8 cellular contexts compared by ENCODE assay signal in genomic region chr19:21767065-21767800, GRCh38. TPM values are rescaled to one million over a fixed set of nuclear protein-coding genes. Genes with fewer than 3 reads are reported as not detected.
A peak's percentile ranks its signal among the peaks of the same experiment; 100 is the strongest.
DNase-seq lines count a peak whose midpoint lies in the region; ATAC-seq and TF ChIP-seq lines count a peak whose summit lies in the region.

Gene ZNF100, minus strand, starts transcription at chr19:21767579. Its CDS starts 150 bp downstream, at chr19:21767429.

- ATAC-seq in DND-41 (ENCODE audit: insufficient read depth, low read depth) (peak; percentile 97), GM21825 (IDR thresholded peaks at IDR 0.05; ENCODE audit: unreplicated experiment) (peak; percentile 96)
- peak; percentile 98 for ATAC-seq in naive thymus-derived CD4-positive, alpha-beta T cell
- peak; percentile 98 for ATAC-seq in stimulated activated memory B cell treated with anti-CD40 and anti-IgM and Interleukin-4, amounts not matched to agents 10 μg/mL and 1 μg/mL and 100 μg/mL, for 72 hours

- DNase-seq in DND-41 (peak; percentile 96), Karpas-422 (peak; percentile 97), RPMI7951 (ENCODE audit: low read depth) (peak; percentile 92), fibroblast of mammary gland (ENCODE audit: low read depth) (peak; percentile 92)
- DNase-seq in activated T-helper 1 cell treated with anti-CD3 and anti-CD28 coated beads, Interleukin-12 subunit alpha, Interleukin-12 subunit beta, Interleukin-2, Interleukin-4 antibody, amounts not matched to agents 30 ng/mL and 10 ng/mL and 1 ng/mL, durations not matched to agents 14 hours and 24 hours and 36 hours (ENCODE audit: low spot score): peak; percentile 80
- DNase-seq in naive thymus-derived CD4-positive, alpha-beta T cell: peak; percentile 64 to 88 (median 80)

- H3K4me2 ChIP-seq in DND-41 (ENCODE audit: insufficient read depth, low read length): peak within 1 kb of the TSS; percentile 73
- H3K4me2 ChIP-seq in Karpas-422 (ENCODE audit: low read depth, low read length, poor library complexity, severe bottlenecking): peak within 1 kb of the TSS; percentile 81

- H3K4me3 Mint-ChIP-seq in activated T-helper 1 cell treated with anti-CD3 and anti-CD28 coated beads, Interleukin-12 subunit alpha, Interleukin-12 subunit beta, Interleukin-2, Interleukin-4 antibody, amounts not matched to agents 30 ng/mL and 10 ng/mL and 1 ng/mL, durations not matched to agents 14 hours and 24 hours and 36 hours: peak within 1 kb of the TSS; percentile 94
- H3K4me3 Mint-ChIP-seq in naive thymus-derived CD4-positive, alpha-beta T cell: peak within 1 kb of the TSS; percentile 92 to 98 (median 97)
- H3K4me3 Mint-ChIP-seq in stimulated activated memory B cell treated with anti-CD40 and anti-IgM and Interleukin-4, amounts not matched to agents 10 μg/mL and 1 μg/mL and 100 μg/mL, for 72 hours: peak within 1 kb of the TSS; percentile 88

- H4K20me1 ChIP-seq in DND-41 (ENCODE audit: insufficient read depth, low read length) (no peaks in the 10 kb centered on the region), Karpas-422 (ENCODE audit: insufficient read depth, low read depth, low read length) (no peaks in the 10 kb centered on the region)

- H3K27me3 ChIP-seq in DND-41 (ENCODE audit: insufficient read depth, low read length, poor library complexity) (no peaks in the 10 kb centered on the region), Karpas-422 (ENCODE audit: low read length) (no peaks in the 10 kb centered on the region)
- no peaks in the 10 kb centered on the region for H3K27me3 ChIP-seq in naive thymus-derived CD4-positive, alpha-beta T cell (ENCODE audit: control insufficient read depth in 2 of 2, insufficient read depth in 2 of 2, low read length in 2 of 2)

- H3K36me3 ChIP-seq in DND-41 (ENCODE audit: insufficient read depth, low read length): peaks cover 37% of the 10 kb centered on the region
- peaks cover 38% of the 10 kb centered on the region for H3K36me3 ChIP-seq in Karpas-422 (ENCODE audit: insufficient read depth, low read length)
- peaks cover 0 to 19% (median 0%) of the 10 kb centered on the region in 3 experiments for H3K36me3 ChIP-seq in naive thymus-derived CD4-positive, alpha-beta T cell (ENCODE audit: control insufficient read depth in 2 of 3, insufficient read depth in 3 of 3, low read length in 3 of 3)

- H2AFZ ChIP-seq in DND-41 (ENCODE audit: low read depth, low read length) (peak within 1 kb of the TSS; percentile 95), Karpas-422 (ENCODE audit: low read length) (peak within 1 kb of the TSS; percentile 84)

- H3K4me1 Mint-ChIP-seq in activated T-helper 1 cell treated with anti-CD3 and anti-CD28 coated beads, Interleukin-12 subunit alpha, Interleukin-12 subunit beta, Interleukin-2, Interleukin-4 antibody, amounts not matched to agents 30 ng/mL and 10 ng/mL and 1 ng/mL, durations not matched to agents 14 hours and 24 hours and 36 hours (ENCODE audit: low read depth): peaks cover 35% of the 10 kb centered on the region
- H3K4me1 Mint-ChIP-seq in naive thymus-derived CD4-positive, alpha-beta T cell: peaks cover 7 to 43% (median 27%) of the 10 kb centered on the region in 7 donors
- H3K4me1 Mint-ChIP-seq in stimulated activated memory B cell treated with anti-CD40 and anti-IgM and Interleukin-4, amounts not matched to agents 10 μg/mL and 1 μg/mL and 100 μg/mL, for 72 hours: peaks cover 15% of the 10 kb centered on the region

- H3K9ac ChIP-seq in DND-41 (ENCODE audit: low read depth, low read length): peak within 1 kb of the TSS; percentile 83
- H3K9ac ChIP-seq in Karpas-422 (ENCODE audit: low read length): peak within 1 kb of the TSS; percentile 95

- peak within 1 kb of the TSS; percentile 58 to 78 for H3K4me3 ChIP-seq in DND-41 (ENCODE audit: low read depth in 1 of 2, low read length in 2 of 2)
- H3K4me3 ChIP-seq in Karpas-422 (ENCODE audit: low read length): peak within 1 kb of the TSS; percentile 96
- peak within 1 kb of the TSS; percentile 92 for H3K4me3 ChIP-seq in fibroblast of mammary gland (ENCODE audit: control insufficient read depth, low read depth, low read length)
- H3K4me3 ChIP-seq in naive thymus-derived CD4-positive, alpha-beta T cell (ENCODE audit: low read length): peak within 1 kb of the TSS; percentile 97

- H3K79me2 ChIP-seq in DND-41 (ENCODE audit: insufficient read depth, low read length) (peaks cover 51% of the 10 kb centered on the region), Karpas-422 (ENCODE audit: low read length) (peaks cover 48% of the 10 kb centered on the region)

- H3K27me3 Mint-ChIP-seq in activated T-helper 1 cell treated with anti-CD3 and anti-CD28 coated beads, Interleukin-12 subunit alpha, Interleukin-12 subunit beta, Interleukin-2, Interleukin-4 antibody, amounts not matched to agents 30 ng/mL and 10 ng/mL and 1 ng/mL, durations not matched to agents 14 hours and 24 hours and 36 hours (ENCODE audit: insufficient read depth): no peaks in the 10 kb centered on the region
- no peaks in the 10 kb centered on the region for H3K27me3 Mint-ChIP-seq in naive thymus-derived CD4-positive, alpha-beta T cell
- no peaks in the 10 kb centered on the region for H3K27me3 Mint-ChIP-seq in stimulated activated memory B cell treated with anti-CD40 and anti-IgM and Interleukin-4, amounts not matched to agents 10 μg/mL and 1 μg/mL and 100 μg/mL, for 72 hours

- H3K9me2 ChIP-seq in Karpas-422 (replicated peaks; ENCODE audit: insufficient read depth, low read length): no peaks in the 10 kb centered on the region

- intact Hi-C loops in activated T-helper 1 cell treated with anti-CD3 and anti-CD28 coated beads, Interleukin-12 subunit alpha, Interleukin-12 subunit beta, Interleukin-2, Interleukin-4 antibody, amounts not matched to agents 30 ng/mL and 10 ng/mL and 1 ng/mL, durations not matched to agents 14 hours and 24 hours and 36 hours (cut with micrococcal nuclease): loop anchor here (1.0 to 10.0 kb wide), 9 partner anchors 69 to 1628 kb away; partner anchors contain the start of genes ZNF257, ZNF429, ZNF43 and ZNF431
- intact Hi-C loops in naive thymus-derived CD4-positive, alpha-beta T cell (cut with micrococcal nuclease): loop anchor here (1.0 to 10.0 kb wide), 15 partner anchors 69 to 1728 kb away; partner anchors contain the start of genes ZNF429 (in 2 of the 2), ZNF43 (in 2 of the 2), ZNF430 (in 2 of the 2) and ZNF431 (in 1 of the 2)

- peaks cover 26% of the 10 kb centered on the region for H3K4me1 ChIP-seq in DND-41 (ENCODE audit: insufficient read depth, low read length)
- H3K4me1 ChIP-seq in Karpas-422 (ENCODE audit: low read length): peaks cover 9% of the 10 kb centered on the region; the same call in 1 of the 2 replicates
- no peaks in the 10 kb centered on the region for H3K4me1 ChIP-seq in naive thymus-derived CD4-positive, alpha-beta T cell (ENCODE audit: control insufficient read depth in 2 of 2, insufficient read depth in 2 of 2, low read length in 2 of 2)

- H3K9me3 ChIP-seq in DND-41 (ENCODE audit: insufficient read depth, low read length, severe bottlenecking) (peaks cover 20% of the 10 kb centered on the region), Karpas-422 (ENCODE audit: low read length) (peaks cover 10% of the 10 kb centered on the region)
- no peaks in the 10 kb centered on the region for H3K9me3 ChIP-seq in naive thymus-derived CD4-positive, alpha-beta T cell (ENCODE audit: control insufficient read depth in 2 of 3, low read length in 3 of 3)

- POLR2A ChIA-PET in naive thymus-derived CD4-positive, alpha-beta T cell (lab: Charles Lee): interaction anchor here (0.6 to 3.3 kb wide), 14 partner anchors 12 to 1508 kb away, joined by 3 to 38 read pairs (median 3); partner anchors contain the start of genes ZNF257, ZNF429, ZNF43 and ZNF66

- CTCF ChIA-PET in naive thymus-derived CD4-positive, alpha-beta T cell (lab: Charles Lee): interaction anchor here (0.6 to 1.4 kb wide), 2 partner anchors 9 to 750 kb away, joined by 3 to 4 read pairs; no protein-coding TSS in a partner anchor

- H3K27ac Mint-ChIP-seq in activated T-helper 1 cell treated with anti-CD3 and anti-CD28 coated beads, Interleukin-12 subunit alpha, Interleukin-12 subunit beta, Interleukin-2, Interleukin-4 antibody, amounts not matched to agents 30 ng/mL and 10 ng/mL and 1 ng/mL, durations not matched to agents 14 hours and 24 hours and 36 hours: peak within 1 kb of the TSS; percentile 85
- peak within 1 kb of the TSS; percentile 89 to 98 (median 92) for H3K27ac Mint-ChIP-seq in naive thymus-derived CD4-positive, alpha-beta T cell
- H3K27ac Mint-ChIP-seq in stimulated activated memory B cell treated with anti-CD40 and anti-IgM and Interleukin-4, amounts not matched to agents 10 μg/mL and 1 μg/mL and 100 μg/mL, for 72 hours: peak within 1 kb of the TSS; percentile 92

- H3K36me3 Mint-ChIP-seq in activated T-helper 1 cell treated with anti-CD3 and anti-CD28 coated beads, Interleukin-12 subunit alpha, Interleukin-12 subunit beta, Interleukin-2, Interleukin-4 antibody, amounts not matched to agents 30 ng/mL and 10 ng/mL and 1 ng/mL, durations not matched to agents 14 hours and 24 hours and 36 hours (ENCODE audit: low read depth): peaks cover 33% of the 10 kb centered on the region
- H3K36me3 Mint-ChIP-seq in naive thymus-derived CD4-positive, alpha-beta T cell: peaks cover 4 to 36% (median 22%) of the 10 kb centered on the region in 5 donors
- H3K36me3 Mint-ChIP-seq in stimulated activated memory B cell treated with anti-CD40 and anti-IgM and Interleukin-4, amounts not matched to agents 10 μg/mL and 1 μg/mL and 100 μg/mL, for 72 hours: peaks cover 15% of the 10 kb centered on the region

- TF ChIP-seq CTCF in DND-41 (IDR thresholded peaks at IDR 0.05; ENCODE audit: borderline replicate concordance, extremely low read depth, low read length, poor library complexity, severe bottlenecking) (peak; percentile 40), fibroblast of mammary gland (conservative IDR thresholded peaks at IDR 0.05; ENCODE audit: control insufficient read depth, insufficient read depth, low read depth, low read length) (no peak)

- H3K27ac ChIP-seq in DND-41 (ENCODE audit: low read length) (peak within 1 kb of the TSS; percentile 94), Karpas-422 (ENCODE audit: low read length) (peak within 1 kb of the TSS; percentile 68)
- peak within 1 kb of the TSS; percentile 81 for H3K27ac ChIP-seq in naive thymus-derived CD4-positive, alpha-beta T cell (ENCODE audit: low read depth, low read length)

- peaks cover 24% of the 10 kb centered on the region for H3K9me3 Mint-ChIP-seq in activated T-helper 1 cell treated with anti-CD3 and anti-CD28 coated beads, Interleukin-12 subunit alpha, Interleukin-12 subunit beta, Interleukin-2, Interleukin-4 antibody, amounts not matched to agents 30 ng/mL and 10 ng/mL and 1 ng/mL, durations not matched to agents 14 hours and 24 hours and 36 hours
- peaks cover 0 to 15% (median 0%) of the 10 kb centered on the region in 11 donors for H3K9me3 Mint-ChIP-seq in naive thymus-derived CD4-positive, alpha-beta T cell
- H3K9me3 Mint-ChIP-seq in stimulated activated memory B cell treated with anti-CD40 and anti-IgM and Interleukin-4, amounts not matched to agents 10 μg/mL and 1 μg/mL and 100 μg/mL, for 72 hours: no peaks in the 10 kb centered on the region

RNA-seq across cellular contexts. Expression of gene ZNF100, which starts in this region (rescaled TPM):
- 10.4 and 37.2 TPM in 2 replicates for total RNA-seq in Karpas-422 (2014; rRNA removed; shearing (Covaris generic); ENCODE audit: low replicate concordance)
- 5.1 and 6.8 TPM in 2 replicates for total RNA-seq in RPMI7951 (2014; rRNA removed; shearing (Covaris generic))
- 20.6 and 21.8 TPM in 2 replicates for total RNA-seq in activated T-helper 1 cell treated with anti-CD3 and anti-CD28 coated beads, Interleukin-12 subunit alpha, Interleukin-12 subunit beta, Interleukin-2, Interleukin-4 antibody, amounts not matched to agents 30 ng/mL and 10 ng/mL and 1 ng/mL, durations not matched to agents 14 hours and 24 hours and 36 hours
- 10 to 100 TPM in 4 of 5 experiments, 1 to 10 TPM in 1; 9.5 to 22.5 (median 18.4) TPM for total RNA-seq in naive thymus-derived CD4-positive, alpha-beta T cell
- 10 to 100 TPM; 10.5 to 19.2 TPM for polyA plus RNA-seq in naive thymus-derived CD4-positive, alpha-beta T cell

Comparison
In these comparisons a context has a peak if more than half of its experiments do, and no peak if none do; other contexts are left out.
1. Peak in every context shown above with its lines: DNase-seq, ATAC-seq, H3K4me3 ChIP-seq and H3K27ac ChIP-seq.